In the genomic region with DNA sequence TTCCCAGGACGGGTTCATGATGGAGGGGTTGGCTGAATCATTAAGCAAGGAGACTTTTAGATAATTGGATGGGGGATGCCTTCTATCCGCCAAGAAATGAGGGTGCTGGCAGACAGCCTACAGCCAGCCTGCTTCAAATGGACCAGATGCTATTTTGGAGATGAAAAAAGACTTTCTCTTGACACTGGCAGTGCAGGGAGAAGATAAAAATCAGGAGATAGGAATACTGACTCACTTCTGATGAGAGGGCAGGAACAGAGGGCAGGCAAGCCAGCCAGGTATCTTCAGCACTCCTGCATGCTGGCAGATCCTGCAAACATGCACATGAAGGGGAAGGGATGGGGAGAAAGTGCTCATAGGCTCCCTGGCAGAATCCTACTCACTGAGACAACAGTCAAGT, we compare ENCODE assay signal across 20 cellular contexts.
DNase-seq lines count a peak whose midpoint lies in the region; ATAC-seq and TF ChIP-seq lines count a peak whose summit lies in the region.
"Had no signal": no experiment of that assay in that cellular context is flagged by ENCODE, and none has a peak within 500 bp of the region (broad histone marks: within the 10 kb centered on the region; RNA-seq: fewer than 3 reads in every experiment).

No MANE protein-coding gene starts in this region.

- DNase-seq in NCI-H1092 treated with DMSO at 0.1 percent for 48 hours (lab: John Stamatoyannopoulos, UW): peak; percentile 10
- DNase-seq in NCI-H1092 (lab: John Stamatoyannopoulos, UW): no peak
- DNase-seq in NCI-H446 (lab: John Stamatoyannopoulos, UW): peak; percentile 43 to 61
- peak; percentile 16 for DNase-seq in pons (ENCODE audit: low spot score)
- DNase-seq in NAMALWA (ENCODE audit: low spot score): no peak
- DNase-seq: CD8-positive, alpha-beta memory T cell; DMS153; DND-41; KBM-7; MV-4-11; NCI-H1417; NCI-H187 treated with DMSO at 0.1 percent for 48 hours; NCI-H69; NK-92 treated with Interleukin-12 subunit alpha and Interleukin-12 subunit beta, amount 100 ng/mL, for 24 hours; PC-3; SJCRH30; T-helper 1 cell had no signal

- ATAC-seq in SK-N-SH treated with all-trans-retinoic acid at 6 μM for 48 hours (no peak), HG03571 (IDR thresholded peaks at IDR 0.05; ENCODE audit: unreplicated experiment) (no peak)
- ATAC-seq: PC-3, Right ventricle myocardium inferior had no signal

TF ChIP-seq in SK-N-SH treated with all-trans-retinoic acid at 6 μM for 48 hours, 23 proteins besides CTCF, POLR2A, EP300 and RAD21:
- peak; percentile 31; the same call in 1 of the 2 replicates for TF ChIP-seq TCF4 (CRISPR knock-in tag; IDR thresholded peaks at IDR 0.05; ENCODE audit: borderline replicate concordance)
- TF ChIP-seq PATZ1 (CRISPR knock-in tag; IDR thresholded peaks at IDR 0.05; ENCODE audit: borderline replicate concordance): no peak
- no peak for TF ChIP-seq ZFP30 (CRISPR knock-in tag; IDR thresholded peaks at IDR 0.05)
- peak; percentile 47; the same call in 1 of the 2 replicates for TF ChIP-seq ISL1 (CRISPR knock-in tag; IDR thresholded peaks at IDR 0.05)
- TF ChIP-seq BACH2 (CRISPR knock-in tag; IDR thresholded peaks at IDR 0.05; ENCODE audit: borderline replicate concordance): no peak

Comparison
In these comparisons a context has a peak if more than half of its experiments do, and no peak if none do; other contexts are left out.
1. DNase-seq: peak in NCI-H1092 treated with DMSO at 0.1 percent for 48 hours (single experiment), NCI-H446 (2 of 2) and pons (single experiment); none in NCI-H1092 (single experiment) and NAMALWA (single experiment).